ENCODE assay signal across 12 cellular contexts in genomic region chr3:42122261-42123011, GRCh38. TPM values are rescaled to one million over a fixed set of nuclear protein-coding genes. Genes with fewer than 3 reads are reported as not detected.
DNase-seq lines count a peak whose midpoint lies in the region; ATAC-seq and TF ChIP-seq lines count a peak whose summit lies in the region.
"Had no signal": no experiment of that assay in that cellular context is flagged by ENCODE, and none has a peak within 500 bp of the region (broad histone marks: within the 10 kb centered on the region; RNA-seq: fewer than 3 reads in every experiment).

No MANE protein-coding gene starts in this region.

- H3K9me2 ChIP-seq in OCI-LY1 (ENCODE audit: low read depth, low read length), result no peaks in the 10 kb centered on the region

- H3K27ac ChIP-seq in OCI-LY1 (ENCODE audit: low read depth, low read length, poor library complexity, severe bottlenecking) (peak overlapping the region; percentile 60), testis (no peak overlapping the region)

- H2AFZ ChIP-seq in OCI-LY1 (ENCODE audit: low read length), result no peak overlapping the region

- H3K9ac ChIP-seq in OCI-LY1 (ENCODE audit: low read length), result peak overlapping the region; percentile 37; the same call in 1 of the 2 replicates

- H3F3A ChIP-seq in OCI-LY1 (ENCODE audit: insufficient read depth, low read length), result no peaks in the 10 kb centered on the region

- intact Hi-C loops in testis (cut with DNase I; ENCODE audit: low total_unique reads), result no loop called here

- no peak for TF ChIP-seq CTCF in AG10803 (conservative IDR thresholded peaks at IDR 0.05; ENCODE audit: low read length)
- TF ChIP-seq CTCF in OCI-LY1 (IDR thresholded peaks at IDR 0.05; ENCODE audit: low read length), result no peak
- no peak for TF ChIP-seq CTCF in testis (IDR thresholded peaks at IDR 0.05)
- TF ChIP-seq CTCF in BE2C (IDR thresholded peaks at IDR 0.05; ENCODE audit: low read depth, low read length), result no peak

- H3K9me3 ChIP-seq in OCI-LY1 (ENCODE audit: low read length) (no peaks in the 10 kb centered on the region), testis (no peaks in the 10 kb centered on the region), BE2C (no peaks in the 10 kb centered on the region)

- H3K36me3 ChIP-seq in OCI-LY1 (ENCODE audit: insufficient read depth, low read length) (peaks cover 31% of the 10 kb centered on the region), testis (ENCODE audit: low read depth, missing control alignments) (no peaks in the 10 kb centered on the region), BE2C (no peaks in the 10 kb centered on the region)

- ATAC-seq in GM19043 (IDR thresholded peaks at IDR 0.05; ENCODE audit: low read depth, unreplicated experiment) (peak; percentile 26), HG03045 (IDR thresholded peaks at IDR 0.05; ENCODE audit: unreplicated experiment) (no peak)
- ATAC-seq: naive thymus-derived CD8-positive, alpha-beta T cell had no signal

- H3K27me3 ChIP-seq in OCI-LY1 (ENCODE audit: insufficient read depth, low read length), result no peaks in the 10 kb centered on the region
- H3K27me3 ChIP-seq in testis, result no peaks in the 10 kb centered on the region
- H3K27me3 ChIP-seq in BE2C, result no peaks in the 10 kb centered on the region

- WGBS in testis, 2 donors, result 62 to 68% methylated on average over 3 to 4 of the region's 4 CpGs

- H3K4me3 ChIP-seq in AG10803 (ENCODE audit: low read length) (no peak overlapping the region), OCI-LY1 (ENCODE audit: low read depth, low read length, poor library complexity, severe bottlenecking) (no peak overlapping the region), testis (no peak overlapping the region), BE2C (ENCODE audit: low read depth, low read length) (no peak overlapping the region)

- H4K20me1 ChIP-seq in OCI-LY1 (ENCODE audit: insufficient read depth, low read length), result no peaks in the 10 kb centered on the region

- peaks cover 13% of the 10 kb centered on the region; the same call in 1 of the 2 replicates for H3K79me2 ChIP-seq in OCI-LY1 (ENCODE audit: insufficient read depth, low read length)

- DNase-seq in AG10803 (ENCODE audit: low read depth) (peak; percentile 72), inferior parietal cortex (ENCODE audit: extremely low spot score) (peak; percentile 42), testis (no peak), NCI-H1694 treated with DMSO at 0.1 percent for 48 hours (lab: John Stamatoyannopoulos, UW) (no peak), BE2C (no peak)
- DNase-seq: activated CD4-positive, alpha-beta T cell treated with anti-CD3 and anti-CD28 coated beads, Interleukin-2, amount 10 ng/mL, durations not matched to agents 7 days and 5 days; MM.1S; naive thymus-derived CD8-positive, alpha-beta T cell; SIG-M5 had no signal

- peak overlapping the region; percentile 31; the same call in 1 of the 2 replicates for H3K4me2 ChIP-seq in OCI-LY1 (ENCODE audit: low read length)

- no peak for TF ChIP-seq POLR2A in testis (IDR thresholded peaks at IDR 0.05)

- peaks cover 68% of the 10 kb centered on the region for H3K4me1 ChIP-seq in OCI-LY1 (ENCODE audit: insufficient read depth, low read length, severe bottlenecking)
- peaks cover 15% of the 10 kb centered on the region for H3K4me1 ChIP-seq in testis
- H3K4me1 ChIP-seq in BE2C, result no peaks in the 10 kb centered on the region

RNA-seq across cellular contexts. Expression of gene TRAK1, which starts 31.3 kb away (rescaled TPM):
- total RNA-seq in testis, result 10 to 100 TPM; 94.1 to 95.9 TPM
- 32.0 TPM for polyA plus RNA-seq in testis (ENCODE audit: insufficient read depth, low read depth, low replicate concordance)
- 19.2 TPM for polyA plus RNA-seq in BE2C (2012; ENCODE audit: insufficient read depth, insufficient read length, low read depth)

Comparison
In these comparisons a context has a peak if more than half of its experiments do, and no peak if none do; other contexts are left out.
1. DNase-seq: peak in AG10803 (single experiment) and inferior parietal cortex (single experiment); none in testis (single experiment), NCI-H1694 treated with DMSO at 0.1 percent for 48 hours (single experiment) and BE2C (single experiment).